ENCODE assay signal across 12 cellular contexts in genomic region chr11:35146711-35147110, GRCh38. TPM values are rescaled to one million over a fixed set of nuclear protein-coding genes. Genes with fewer than 3 reads are reported as not detected.
DNase-seq lines count a peak whose midpoint lies in the region; ATAC-seq and TF ChIP-seq lines count a peak whose summit lies in the region.
"Had no signal": no experiment of that assay in that cellular context is flagged by ENCODE, and none has a peak within 500 bp of the region (broad histone marks: within the 10 kb centered on the region; RNA-seq: fewer than 3 reads in every experiment).

No MANE protein-coding gene starts in this region.

- peaks cover 92% of the 10 kb centered on the region for H3K36me3 Mint-ChIP-seq in activated CD4-positive, alpha-beta memory T cell treated with anti-CD3 and anti-CD28 coated beads, Interleukin-2, amount 10 ng/mL, durations not matched to agents 7 days and 5 days (ENCODE audit: low read depth)

- TF ChIP-seq EP300 in esophagus muscularis mucosa (IDR thresholded peaks at IDR 0.05) = no peak

- peaks cover 10% of the 10 kb centered on the region for H3K9me3 Mint-ChIP-seq in activated CD4-positive, alpha-beta memory T cell treated with anti-CD3 and anti-CD28 coated beads, Interleukin-2, amount 10 ng/mL, durations not matched to agents 7 days and 5 days

- H3K36me3 ChIP-seq in esophagus muscularis mucosa (no peaks in the 10 kb centered on the region), ascending aorta (peaks cover 0 to 3% of the 10 kb centered on the region in 2 donors)

- POLR2A ChIA-PET in activated CD4-positive, alpha-beta memory T cell treated with anti-CD3 and anti-CD28 coated beads, Interleukin-2, amount 10 ng/mL, durations not matched to agents 7 days and 5 days (lab: Charles Lee) = interaction anchor here (0.9 to 15.4 kb wide), 18 partner anchors 18 to 146 kb away, joined by 3 to 634 read pairs (median 6); no protein-coding TSS in a partner anchor

- TF ChIP-seq CTCF in HL-60 (IDR thresholded peaks at IDR 0.05; ENCODE audit: insufficient read depth, low read length) (no peak), esophagus muscularis mucosa (IDR thresholded peaks at IDR 0.05) (no peak), ascending aorta (IDR thresholded peaks at IDR 0.05) (no peak)

- H3K4me3 ChIP-seq in HL-60 (replicated peaks; ENCODE audit: insufficient read depth, low read length) (no peak overlapping the region), esophagus muscularis mucosa (no peak overlapping the region), ascending aorta (no peak overlapping the region)
- H3K4me3 ChIP-seq: SK-N-MC had no signal

- peak overlapping the region; percentile 87 for H3K27ac Mint-ChIP-seq in activated CD4-positive, alpha-beta memory T cell treated with anti-CD3 and anti-CD28 coated beads, Interleukin-2, amount 10 ng/mL, durations not matched to agents 7 days and 5 days

- ATAC-seq in HG03354 (IDR thresholded peaks at IDR 0.05; ENCODE audit: poor library complexity, severe bottlenecking, unreplicated experiment) = no peak
- ATAC-seq in GM19397 (IDR thresholded peaks at IDR 0.05; ENCODE audit: unreplicated experiment) = no peak

- peak overlapping the region; percentile 70 for H3K4me3 Mint-ChIP-seq in activated CD4-positive, alpha-beta memory T cell treated with anti-CD3 and anti-CD28 coated beads, Interleukin-2, amount 10 ng/mL, durations not matched to agents 7 days and 5 days

- no peaks in the 10 kb centered on the region for H3K27me3 ChIP-seq in HL-60 (ENCODE audit: insufficient read depth, poor library complexity, severe bottlenecking)
- no peaks in the 10 kb centered on the region for H3K27me3 ChIP-seq in esophagus muscularis mucosa
- H3K27me3 ChIP-seq in ascending aorta = no peaks in the 10 kb centered on the region

- CTCF ChIA-PET in activated CD4-positive, alpha-beta memory T cell treated with anti-CD3 and anti-CD28 coated beads, Interleukin-2, amount 10 ng/mL, durations not matched to agents 7 days and 5 days (lab: Charles Lee) = interaction anchor here (0.9 to 7.5 kb wide), 8 partner anchors 11 to 140 kb away, joined by 3 to 62 read pairs (median 4); no protein-coding TSS in a partner anchor

- intact Hi-C loops in esophagus muscularis mucosa (cut with DNase I) (loop anchor here (10.0 kb wide), 1 partner anchor 152 kb away; no protein-coding TSS in a partner anchor), ascending aorta (cut with DNase I) (no loop called here)

- DNase-seq in CD1c-positive myeloid dendritic cell (ENCODE audit: extremely low spot score) (peak; percentile 63), HL-60 (ENCODE audit: low read depth in 1 of 2, low spot score in 1 of 2) (peak; percentile 25 to 63), kidney tubule cell (ENCODE audit: low spot score) (peak; percentile 33), esophagus muscularis mucosa (ENCODE audit: extremely low spot score) (no peak), ascending aorta (ENCODE audit: low spot score in 2 of 2) (no peak)
- no peak for DNase-seq in activated CD4-positive, alpha-beta memory T cell treated with anti-CD3 and anti-CD28 coated beads, Interleukin-2, amount 10 ng/mL, durations not matched to agents 7 days and 5 days
- DNase-seq: foreskin fibroblast, kidney glomerular epithelial cell, NCI-H2227 treated with DMSO at 0.1 percent for 48 hours had no signal

- TF ChIP-seq POLR2A in esophagus muscularis mucosa (IDR thresholded peaks at IDR 0.05; ENCODE audit: low read depth) = no peak

- peak overlapping the region; percentile 87 for H3K27ac ChIP-seq in HL-60 (replicated peaks)
- H3K27ac ChIP-seq in esophagus muscularis mucosa (replicated peaks in 1 of 4) = peak overlapping the region in 1 of 4 donors; percentile 38
- H3K27ac ChIP-seq in ascending aorta = peak overlapping the region in 1 of 2 donors; percentile 17
- H3K27ac ChIP-seq: SK-N-MC had no signal

- peaks cover 93% of the 10 kb centered on the region for H3K4me1 Mint-ChIP-seq in activated CD4-positive, alpha-beta memory T cell treated with anti-CD3 and anti-CD28 coated beads, Interleukin-2, amount 10 ng/mL, durations not matched to agents 7 days and 5 days

- peaks cover 24 to 95% (median 79%) of the 10 kb centered on the region in 4 donors for H3K4me1 ChIP-seq in esophagus muscularis mucosa
- peaks cover 19 to 54% of the 10 kb centered on the region in 2 donors for H3K4me1 ChIP-seq in ascending aorta

- H3K27me3 Mint-ChIP-seq in activated CD4-positive, alpha-beta memory T cell treated with anti-CD3 and anti-CD28 coated beads, Interleukin-2, amount 10 ng/mL, durations not matched to agents 7 days and 5 days = no peaks in the 10 kb centered on the region

- WGBS in esophagus muscularis mucosa = 100% methylated on average over 2 of the region's 2 CpGs

- H3K9me3 ChIP-seq in esophagus muscularis mucosa (no peaks in the 10 kb centered on the region), ascending aorta (no peaks in the 10 kb centered on the region)

RNA-seq across cellular contexts. Expression of gene CD44, which starts 7.7 kb away (rescaled TPM):
- 100 to 1,000 TPM; 634 to 645 TPM for total RNA-seq in activated CD4-positive, alpha-beta memory T cell treated with anti-CD3 and anti-CD28 coated beads, Interleukin-2, amount 10 ng/mL, durations not matched to agents 7 days and 5 days
- total RNA-seq in esophagus muscularis mucosa (100 to 1,000 TPM; 212 to 292 (median 275) TPM), ascending aorta (188 TPM)

Comparison
In these comparisons a context has a peak if more than half of its experiments do, and no peak if none do; other contexts are left out.
1. DNase-seq: peak in CD1c-positive myeloid dendritic cell (single experiment), HL-60 (2 of 2) and kidney tubule cell (single experiment); none in activated CD4-positive, alpha-beta memory T cell treated with anti-CD3 and anti-CD28 coated beads, Interleukin-2, amount 10 ng/mL, durations not matched to agents 7 days and 5 days (single experiment), esophagus muscularis mucosa (single experiment) and ascending aorta (0 of 2).